Comparison of ENCODE assay signal across 9 cellular contexts in the genomic region with DNA sequence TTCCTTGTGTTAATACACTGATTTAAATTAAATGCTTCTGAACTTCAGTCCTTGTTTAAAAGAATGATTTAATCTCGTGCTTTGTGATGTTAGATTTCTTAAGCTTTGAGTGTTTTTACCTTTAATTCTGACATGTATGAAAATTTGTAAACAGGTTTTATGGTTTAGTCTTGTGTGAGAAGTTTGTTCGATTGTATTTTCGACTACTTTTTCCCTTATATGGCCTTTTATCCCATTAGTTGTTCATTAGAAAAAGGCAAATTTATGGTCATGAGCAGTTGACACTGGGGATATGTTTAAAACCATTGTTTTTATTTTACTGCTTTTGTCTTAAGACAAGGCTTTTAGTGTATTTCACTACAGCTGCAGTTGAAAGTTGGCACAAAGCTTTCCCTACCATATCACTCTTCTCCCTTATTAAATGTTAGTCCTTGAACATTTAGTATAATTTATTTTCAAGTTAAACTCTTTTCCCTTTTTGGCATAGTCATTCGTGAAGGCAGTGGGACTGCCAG. TPM values are rescaled to one million over a fixed set of nuclear protein-coding genes. Genes with fewer than 3 reads are reported as not detected.
A peak's percentile ranks its signal among the peaks of the same experiment; 100 is the strongest.
DNase-seq lines count a peak whose midpoint lies in the region; ATAC-seq and TF ChIP-seq lines count a peak whose summit lies in the region.
"Had no signal": no experiment of that assay in that cellular context is flagged by ENCODE, and none has a peak within 500 bp of the region (broad histone marks: within the 10 kb centered on the region; RNA-seq: fewer than 3 reads in every experiment).

No MANE protein-coding gene starts in this region.

- peak overlapping the region; percentile 92 to 99 (median 98) for H3K4me3 Mint-ChIP-seq in nephron

- H3K4me1 Mint-ChIP-seq in nephron, result peaks cover 31% of the 10 kb centered on the region

- no peak for TF ChIP-seq CTCF in coronary artery (IDR thresholded peaks at IDR 0.05)
- no peak for TF ChIP-seq CTCF in nephron (IDR thresholded peaks at IDR 0.05; ENCODE audit: unreplicated experiment in 3 of 3)

- no peaks in the 10 kb centered on the region for H3K9me3 ChIP-seq in BLaER1
- H3K9me3 ChIP-seq in Karpas-422 (ENCODE audit: low read length), result no peaks in the 10 kb centered on the region

- H3K27me3 Mint-ChIP-seq in nephron (ENCODE audit: low read depth), result no peaks in the 10 kb centered on the region

- H3K27ac Mint-ChIP-seq in nephron, result peak overlapping the region; percentile 14 to 78 (median 39)

- ATAC-seq in GM21381 (IDR thresholded peaks at IDR 0.05; ENCODE audit: unreplicated experiment), result no peak

- peaks cover 48% of the 10 kb centered on the region for H3K4me1 ChIP-seq in BLaER1
- peaks cover 34% of the 10 kb centered on the region for H3K4me1 ChIP-seq in Karpas-422 (ENCODE audit: low read length)

- H3K9ac ChIP-seq in BLaER1 (0 out of 2 replicates have a peak overlapping the region, but pooled peaks have one; percentile 29), Karpas-422 (ENCODE audit: low read length) (no peak overlapping the region)

- no peaks in the 10 kb centered on the region for H3K9me3 Mint-ChIP-seq in nephron

- H3K27ac ChIP-seq in BLaER1, result 0 out of 2 replicates have a peak overlapping the region, but pooled peaks have one; percentile 0
- no peak overlapping the region for H3K27ac ChIP-seq in Karpas-422 (ENCODE audit: low read length)
- H3K27ac ChIP-seq in coronary artery, result no peak overlapping the region

- DNase-seq in Karpas-422, result no peak
- DNase-seq in coronary artery (ENCODE audit: low spot score), result no peak
- no peak for DNase-seq in ureter (ENCODE audit: low spot score)
- no peak for DNase-seq in activated CD8-positive, alpha-beta memory T cell treated with anti-CD3 and anti-CD28 coated beads, Interleukin-2, amount 50 U/mL, for 48 hours
- DNase-seq in activated gamma-delta T cell (lab: John Stamatoyannopoulos, UW), result no peak
- DNase-seq: MV-4-11 had no signal

- no peak overlapping the region for H2AFZ ChIP-seq in Karpas-422 (ENCODE audit: low read length)

- H3K4me2 ChIP-seq in BLaER1 (peak overlapping the region; percentile 79), Karpas-422 (ENCODE audit: low read depth, low read length, poor library complexity, severe bottlenecking) (peak overlapping the region; percentile 82)

- no peaks in the 10 kb centered on the region for H3K9me2 ChIP-seq in Karpas-422 (replicated peaks; ENCODE audit: insufficient read depth, low read length)

- H3K27me3 ChIP-seq in BLaER1, result no peaks in the 10 kb centered on the region
- H3K27me3 ChIP-seq in Karpas-422 (ENCODE audit: low read length), result no peaks in the 10 kb centered on the region

- H3K79me2 ChIP-seq in Karpas-422 (ENCODE audit: low read length), result peaks cover 80% of the 10 kb centered on the region

- peaks cover 14% of the 10 kb centered on the region for H3K36me3 Mint-ChIP-seq in nephron (ENCODE audit: low read depth)

- peak overlapping the region; percentile 97; the same call in 1 of the 2 replicates for H3K4me3 ChIP-seq in BLaER1
- no peak overlapping the region for H3K4me3 ChIP-seq in Karpas-422 (ENCODE audit: low read length)
- peak overlapping the region; percentile 20 for H3K4me3 ChIP-seq in coronary artery

- H3K36me3 ChIP-seq in BLaER1 (peaks cover 32% of the 10 kb centered on the region), Karpas-422 (ENCODE audit: insufficient read depth, low read length) (peaks cover 5% of the 10 kb centered on the region; the same call in 1 of the 2 replicates)

- H4K20me1 ChIP-seq in BLaER1 (peaks cover 70% of the 10 kb centered on the region), Karpas-422 (ENCODE audit: insufficient read depth, low read depth, low read length) (peaks cover 17% of the 10 kb centered on the region; the same call in 1 of the 2 replicates)

RNA-seq across cellular contexts. Expression of a gene that starts 3.3 kb away (rescaled TPM):
- total RNA-seq in Karpas-422 (2014; rRNA removed; shearing (Covaris generic); ENCODE audit: low replicate concordance), result 21.7 and 34.0 TPM in 2 replicates
- total RNA-seq in ureter, result 35.6 TPM

RNA-seq across cellular contexts. Expression of a gene that starts 24.9 kb away (rescaled TPM):
- 0.40 TPM in 1 of 2 replicates, not detected in the other for total RNA-seq in Karpas-422 (2014; rRNA removed; shearing (Covaris generic); ENCODE audit: low replicate concordance)
- 6.5 TPM for total RNA-seq in ureter
